18 cellular contexts compared by ENCODE assay signal in the genomic region with DNA sequence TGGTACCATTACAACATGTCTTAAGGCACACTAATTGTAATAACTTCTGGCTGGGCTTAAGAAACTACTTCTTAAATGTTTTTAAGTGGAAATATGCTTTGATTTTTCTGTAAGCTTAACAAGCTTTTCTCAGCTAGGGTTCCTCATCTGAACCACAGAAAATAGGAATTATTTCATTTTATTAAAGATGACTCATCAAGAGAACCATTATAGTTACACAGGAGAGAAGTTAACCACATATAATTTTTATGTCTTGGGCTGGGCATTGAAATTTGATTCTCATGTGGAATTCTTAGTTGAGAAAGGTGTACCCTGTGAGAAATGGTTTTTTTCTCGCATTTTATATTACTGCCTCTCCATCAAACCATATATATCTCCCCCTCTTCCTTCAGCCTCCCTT.
A peak's percentile ranks its signal among the peaks of the same experiment; 100 is the strongest.
DNase-seq lines count a peak whose midpoint lies in the region; ATAC-seq and TF ChIP-seq lines count a peak whose summit lies in the region.
"Had no signal": no experiment of that assay in that cellular context is flagged by ENCODE, and none has a peak within 500 bp of the region (broad histone marks: within the 10 kb centered on the region; RNA-seq: fewer than 3 reads in every experiment).

No MANE protein-coding gene starts in this region.

- TF ChIP-seq CTCF in mammary epithelial cell (conservative IDR thresholded peaks at IDR 0.05 in 1 of 2, IDR thresholded peaks at IDR 0.05 in 1 of 2; ENCODE audit: extremely low read depth in 1 of 2, insufficient read depth in 1 of 2, low read depth in 1 of 2, low read length in 2 of 2) (no peak), smooth muscle cell (IDR thresholded peaks at IDR 0.05; ENCODE audit: borderline replicate concordance, insufficient read depth, poor library complexity, severe bottlenecking) (no peak)

- dilution Hi-C loops in mammary epithelial cell (cut with HindIII; ENCODE audit: low sequenced_read_pairs), result no loop called here

- H3K4me3 ChIP-seq in mammary epithelial cell (replicated peaks in 1 of 3; ENCODE audit: insufficient read depth in 1 of 3, low read depth in 2 of 3, low read length in 3 of 3) (no peak overlapping the region), skeletal muscle cell (ENCODE audit: low read depth, low read length) (no peak overlapping the region), smooth muscle cell (no peak overlapping the region)
- H3K4me3 ChIP-seq: HAP-1, MG63, ovary, thyroid gland had no signal

- H3K27me3 ChIP-seq in mammary epithelial cell (ENCODE audit: insufficient read depth, low read length) (no peaks in the 10 kb centered on the region), smooth muscle cell (ENCODE audit: low read depth) (no peaks in the 10 kb centered on the region)
- H3K27me3 ChIP-seq: MG63, ovary, thyroid gland had no signal

- intact Hi-C loops in mammary epithelial cell (cut with micrococcal nuclease), result no loop called here

- no peak overlapping the region for H3K27ac ChIP-seq in mammary epithelial cell (ENCODE audit: insufficient read depth, low read depth, low read length)
- no peak overlapping the region for H3K27ac ChIP-seq in smooth muscle cell (ENCODE audit: low read depth)
- H3K27ac ChIP-seq: ovary had no signal

- no peak for ATAC-seq in HG02571 (IDR thresholded peaks at IDR 0.05; ENCODE audit: unreplicated experiment)
- ATAC-seq: left lobe of liver; stimulated activated memory B cell treated with anti-CD40 and anti-IgM and Interleukin-4, amounts not matched to agents 10 μg/mL and 1 μg/mL and 100 μg/mL, for 72 hours had no signal

- in situ Hi-C loops in mammary epithelial cell (cut with MboI; ENCODE audit: low sequenced_read_pairs in 2 of 2), result no loop called here

- H2AFZ ChIP-seq in mammary epithelial cell (ENCODE audit: low read depth, low read length) (no peak overlapping the region), smooth muscle cell (ENCODE audit: low read depth) (no peak overlapping the region)

- H3K4me1 ChIP-seq in mammary epithelial cell (ENCODE audit: insufficient read depth, low read length) (peaks cover 4% of the 10 kb centered on the region), smooth muscle cell (ENCODE audit: low read depth) (peaks cover 13% of the 10 kb centered on the region)

- DNase-seq in GM04503 (ENCODE audit: low read depth) (peak; percentile 5), NCI-H226 (peak; percentile 26), mammary epithelial cell (peak; percentile 41), skeletal muscle cell (ENCODE audit: low read depth) (peak; percentile 6), kidney glomerular epithelial cell (lab: John Stamatoyannopoulos, UW) (no peak), smooth muscle cell (lab: John Stamatoyannopoulos, UW; ENCODE audit: unreplicated experiment) (no peak)
- DNase-seq in stimulated activated CD8-positive, alpha-beta memory T cell treated with anti-CD3 and anti-CD28 coated beads, Interleukin-4, amount 100 ng/mL, for 48 hours, result no peak
- DNase-seq: activated CD4-positive, CD25-positive, alpha-beta regulatory T cell treated with anti-CD3 and anti-CD28 coated beads, Interleukin-2, amount 50 U/mL, for 72 hours; C1 segment of cervical spinal cord; MG63; NCI-H1694; ovary; SHP77 treated with DMSO at 0.1 percent for 48 hours; thyroid gland had no signal

- H3F3A ChIP-seq in smooth muscle cell (ENCODE audit: low read depth), result no peaks in the 10 kb centered on the region

- H3K9me3 ChIP-seq in mammary epithelial cell (replicated peaks; ENCODE audit: insufficient read depth, low read length) (no peaks in the 10 kb centered on the region), smooth muscle cell (replicated peaks; ENCODE audit: low read depth) (no peaks in the 10 kb centered on the region)
- H3K9me3 ChIP-seq: HAP-1, ovary, thyroid gland had no signal

- H4K20me1 ChIP-seq in mammary epithelial cell (ENCODE audit: insufficient read depth, low read length) (peaks cover 3% of the 10 kb centered on the region), smooth muscle cell (ENCODE audit: low read depth) (peaks cover 100% of the 10 kb centered on the region)

- CTCF ChIA-PET in mammary epithelial cell (lab: Charles Lee; ENCODE audit: low non-redundant PET), result no interaction called here

- H3K9ac ChIP-seq in mammary epithelial cell (ENCODE audit: insufficient read depth, low read length) (no peak overlapping the region), smooth muscle cell (ENCODE audit: low read depth) (no peak overlapping the region)

- H3K4me2 ChIP-seq in mammary epithelial cell (ENCODE audit: insufficient read depth, low read depth, low read length) (peak overlapping the region; percentile 36), smooth muscle cell (no peak overlapping the region)

- H3K36me3 ChIP-seq in mammary epithelial cell (ENCODE audit: insufficient read depth, low read length) (peaks cover 1% of the 10 kb centered on the region), smooth muscle cell (ENCODE audit: low read depth) (no peaks in the 10 kb centered on the region)
- H3K36me3 ChIP-seq: HAP-1, ovary, thyroid gland had no signal

- no TSS peak for BruUV-seq in mammary epithelial cell (replicated peaks; lab: Mats Ljungman, UMichigan)

- H3K79me2 ChIP-seq in mammary epithelial cell (ENCODE audit: insufficient read depth, low read length) (peaks cover 90% of the 10 kb centered on the region), smooth muscle cell (ENCODE audit: low read depth) (peaks cover 99% of the 10 kb centered on the region)

- 86% methylated on average over 1 of the region's 1 CpG for WGBS in mammary epithelial cell (ENCODE audit: low coverage, missing lambda C conversion rate)
- WGBS in smooth muscle cell (ENCODE audit: low lambda C conversion rate), result 90% methylated on average over 1 of the region's 1 CpG

Comparison
In these comparisons a context has a peak if more than half of its experiments do, and no peak if none do; other contexts are left out.
1. DNase-seq: peak in GM04503 (single experiment), NCI-H226 (single experiment), mammary epithelial cell (single experiment) and skeletal muscle cell (single experiment); none in kidney glomerular epithelial cell (single experiment), smooth muscle cell (single experiment) and stimulated activated CD8-positive, alpha-beta memory T cell treated with anti-CD3 and anti-CD28 coated beads, Interleukin-4, amount 100 ng/mL, for 48 hours (single experiment).